19 cellular contexts compared by ENCODE assay signal in genomic region chr1:90994461-90994860, GRCh38.
"Had no signal": no experiment of that assay in that cellular context is flagged by ENCODE, and none has a peak within 500 bp of the region (broad histone marks: within the 10 kb centered on the region; RNA-seq: fewer than 3 reads in every experiment).

No MANE protein-coding gene starts in this region.

- H3K4me1 Mint-ChIP-seq: brain, nephron progenitor cell had no signal

- H3K36me3 ChIP-seq: transverse colon had no signal

- H3K4me3 ChIP-seq: coronary artery, suprapubic skin, transverse colon had no signal

- ATAC-seq: left ventricle myocardium superior, SK-N-SH treated with all-trans-retinoic acid at 6 μM for 48 hours had no signal

- DNase-seq: activated CD4-positive, alpha-beta T cell treated with anti-CD3 and anti-CD28 coated beads, Interleukin-2, amount 50 U/mL, for 1 hour; activated CD4-positive, CD25-positive, alpha-beta regulatory T cell treated with anti-CD3 and anti-CD28 coated beads, Interleukin-2, amount 50 U/mL, for 72 hours; anterior cingulate cortex; central memory CD4-positive, alpha-beta T cell; erythroblast; foreskin melanocyte; hypothalamus; left ventricle myocardium superior; nephron progenitor cell; nucleus accumbens; T-helper 1 cell; T-helper 9 cell; transverse colon had no signal

- H3K27ac Mint-ChIP-seq: activated T-helper 1 cell treated with anti-CD3 and anti-CD28 coated beads, Interleukin-12 subunit alpha, Interleukin-12 subunit beta, Interleukin-2, Interleukin-4 antibody, amounts not matched to agents 30 ng/mL and 10 ng/mL and 1 ng/mL, durations not matched to agents 14 hours and 24 hours and 36 hours; brain; nephron progenitor cell had no signal

- H3K4me3 Mint-ChIP-seq: activated T-helper 1 cell treated with anti-CD3 and anti-CD28 coated beads, Interleukin-12 subunit alpha, Interleukin-12 subunit beta, Interleukin-2, Interleukin-4 antibody, amounts not matched to agents 30 ng/mL and 10 ng/mL and 1 ng/mL, durations not matched to agents 14 hours and 24 hours and 36 hours; brain; nephron progenitor cell; stimulated activated naive CD8-positive, alpha-beta T cell treated with anti-CD3 and anti-CD28 coated beads, Interleukin-15, Interleukin-2, amounts not matched to agents 100 ng/mL and 50 ng/mL, for 24 hours had no signal

- H3K9me3 ChIP-seq: transverse colon had no signal

- H3K27me3 Mint-ChIP-seq: stimulated activated naive CD8-positive, alpha-beta T cell treated with anti-CD3 and anti-CD28 coated beads, Interleukin-15, Interleukin-2, amounts not matched to agents 100 ng/mL and 50 ng/mL, for 24 hours had no signal

- H3K27ac ChIP-seq: coronary artery, suprapubic skin, transverse colon had no signal

- H3K27me3 ChIP-seq: suprapubic skin, transverse colon had no signal
